Comparison of ENCODE assay signal across 14 cellular contexts in genomic region chr9:221989-222776, GRCh38. TPM values are rescaled to one million over a fixed set of nuclear protein-coding genes. Genes with fewer than 3 reads are reported as not detected.
A peak's percentile ranks its signal among the peaks of the same experiment; 100 is the strongest.
DNase-seq lines count a peak whose midpoint lies in the region; ATAC-seq and TF ChIP-seq lines count a peak whose summit lies in the region.
"Had no signal": no experiment of that assay in that cellular context is flagged by ENCODE, and none has a peak within 500 bp of the region (broad histone marks: within the 10 kb centered on the region; RNA-seq: fewer than 3 reads in every experiment).

No MANE protein-coding gene starts in this region.

- H3K27me3 Mint-ChIP-seq in activated T-helper 17 cell treated with anti-CD3 and anti-CD28 coated beads, Interleukin-2, amount 50 U/mL, for 72 hours = no peaks in the 10 kb centered on the region
- H3K27me3 Mint-ChIP-seq in nephron progenitor cell (ENCODE audit: low read depth, poor library complexity) = peaks cover 18% of the 10 kb centered on the region

- peak overlapping the region; percentile 17 for H3K4me3 Mint-ChIP-seq in activated T-helper 17 cell treated with anti-CD3 and anti-CD28 coated beads, Interleukin-2, amount 50 U/mL, for 72 hours
- H3K4me3 Mint-ChIP-seq in nephron progenitor cell = no peak overlapping the region

- H3K4me1 Mint-ChIP-seq in activated T-helper 17 cell treated with anti-CD3 and anti-CD28 coated beads, Interleukin-2, amount 50 U/mL, for 72 hours = no peaks in the 10 kb centered on the region
- H3K4me1 Mint-ChIP-seq in nephron progenitor cell = peaks cover 13% of the 10 kb centered on the region

- intact Hi-C loops in posterior cingulate gyrus (cut with DNase I) = no loop called here

- no peak overlapping the region for H3K27ac Mint-ChIP-seq in activated T-helper 17 cell treated with anti-CD3 and anti-CD28 coated beads, Interleukin-2, amount 50 U/mL, for 72 hours
- peak overlapping the region; percentile 2 for H3K27ac Mint-ChIP-seq in nephron progenitor cell

- TF ChIP-seq CTCF in nephron progenitor cell (IDR thresholded peaks at IDR 0.05) = no peak

- ATAC-seq in activated T-helper 17 cell treated with anti-CD3 and anti-CD28 coated beads, Interleukin-2, amount 50 U/mL, for 72 hours (replicated peaks) = peak; percentile 53
- ATAC-seq: GM12878, SK-N-SH treated with all-trans-retinoic acid at 6 μM for 48 hours had no signal

- H3K9me3 Mint-ChIP-seq in activated T-helper 17 cell treated with anti-CD3 and anti-CD28 coated beads, Interleukin-2, amount 50 U/mL, for 72 hours = no peaks in the 10 kb centered on the region
- no peaks in the 10 kb centered on the region for H3K9me3 Mint-ChIP-seq in nephron progenitor cell

- DNase-seq in Daoy (ENCODE audit: low read depth) = peak; percentile 69
- DNase-seq in M059J (ENCODE audit: low read depth) = peak; percentile 76
- no peak for DNase-seq in nephron progenitor cell
- no peak for DNase-seq in inferior parietal cortex (ENCODE audit: extremely low spot score)
- no peak for DNase-seq in posterior cingulate gyrus
- no peak for DNase-seq in NCI-H2081 (lab: John Stamatoyannopoulos, UW)
- DNase-seq: left ventricle myocardium inferior; NCI-H1048; NCI-H524; ovary; stimulated activated CD4-positive, alpha-beta T cell treated with anti-CD3 and anti-CD28 coated beads, Interleukin-2, amount 100 ng/mL, for 48 hours had no signal

- H3K36me3 Mint-ChIP-seq in activated T-helper 17 cell treated with anti-CD3 and anti-CD28 coated beads, Interleukin-2, amount 50 U/mL, for 72 hours (ENCODE audit: low read depth) = no peaks in the 10 kb centered on the region
- H3K36me3 Mint-ChIP-seq in nephron progenitor cell (ENCODE audit: low read depth) = no peaks in the 10 kb centered on the region

RNA-seq across cellular contexts. Expression of gene DOCK8, which starts 7.5 kb away (rescaled TPM):
- total RNA-seq in Daoy (2014; rRNA removed; shearing (Covaris generic)) = 1.0 and 1.3 TPM in 2 replicates
- total RNA-seq in M059J (2014; rRNA removed; shearing (Covaris generic)) = 0.49 and 1.4 TPM in 2 replicates
- total RNA-seq in activated T-helper 17 cell treated with anti-CD3 and anti-CD28 coated beads, Interleukin-2, amount 50 U/mL, for 72 hours = 100 to 1,000 TPM; 133 to 158 TPM

RNA-seq across cellular contexts. Expression of gene ZNG1A, which starts 43.3 kb away (rescaled TPM):
- 106 and 157 TPM in 2 replicates for total RNA-seq in Daoy (2014; rRNA removed; shearing (Covaris generic))
- total RNA-seq in M059J (2014; rRNA removed; shearing (Covaris generic)) = 32.1 and 47.2 TPM in 2 replicates
- total RNA-seq in activated T-helper 17 cell treated with anti-CD3 and anti-CD28 coated beads, Interleukin-2, amount 50 U/mL, for 72 hours = 10 to 100 TPM; 38.8 to 56.6 TPM

Comparison
In these comparisons a context has a peak if more than half of its experiments do, and no peak if none do; other contexts are left out.
1. DNase-seq: peak in Daoy (single experiment) and M059J (single experiment); none in nephron progenitor cell (single experiment), inferior parietal cortex (single experiment), posterior cingulate gyrus (0 of 10) and NCI-H2081 (0 of 2).
2. RNA of gene DOCK8, which starts 7.5 kb away (total RNA-seq): 133 to 158 TPM in activated T-helper 17 cell treated with anti-CD3 and anti-CD28 coated beads, Interleukin-2, amount 50 U/mL, for 72 hours; 1.0 to 1.3 TPM in Daoy and 0.49 to 1.4 TPM in M059J; every median in the first group is over 10 times any median in the second.